17 cellular contexts compared by ENCODE assay signal in the genomic region with DNA sequence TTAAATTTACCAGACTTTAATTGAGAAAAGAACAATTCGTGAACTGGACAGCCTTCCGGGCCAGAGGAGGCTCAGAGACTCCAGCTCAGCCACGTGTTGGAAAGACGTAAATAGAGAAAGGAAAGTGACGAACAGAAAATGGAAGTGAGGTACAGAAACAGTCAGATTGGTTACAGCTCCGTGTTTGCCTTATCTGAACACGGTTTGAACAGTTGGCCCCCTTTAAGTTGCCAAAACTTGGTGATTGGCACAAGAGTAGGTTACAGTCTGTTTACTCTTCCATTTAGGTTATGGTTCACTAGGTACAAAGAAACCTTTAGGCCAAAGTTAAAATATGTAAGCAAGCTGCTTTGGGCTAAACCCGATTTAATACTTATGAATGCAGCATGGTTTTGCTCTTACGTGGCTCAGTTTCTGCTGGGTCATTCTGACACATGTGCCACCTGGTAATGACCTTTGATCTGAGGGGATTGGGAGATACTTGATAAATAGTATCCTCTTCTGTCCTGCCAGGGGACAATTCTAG.
DNase-seq lines count a peak whose midpoint lies in the region; ATAC-seq and TF ChIP-seq lines count a peak whose summit lies in the region.
"Had no signal": no experiment of that assay in that cellular context is flagged by ENCODE, and none has a peak within 500 bp of the region (broad histone marks: within the 10 kb centered on the region; RNA-seq: fewer than 3 reads in every experiment).

No MANE protein-coding gene starts in this region.

- no peak overlapping the region for H3K27ac Mint-ChIP-seq in natural killer cell
- H3K27ac Mint-ChIP-seq: activated naive CD8-positive, alpha-beta T cell treated with anti-CD3 and anti-CD28 coated beads, Interleukin-2, amount 10 ng/mL, durations not matched to agents 7 days and 5 days had no signal

- no peaks in the 10 kb centered on the region for H4K20me1 ChIP-seq in BLaER1 treated with 17β-estradiol and CSF1 and Interleukin-3, amounts not matched to agents 10 nM and 100 nM
- no peaks in the 10 kb centered on the region for H4K20me1 ChIP-seq in PC-3 (ENCODE audit: low read length)

- peaks cover 0 to 8% (median 3%) of the 10 kb centered on the region in 11 experiments; a peak in 13 of 22 replicates for H3K9me3 ChIP-seq in BLaER1 treated with 17β-estradiol and CSF1 and Interleukin-3, amounts not matched to agents 10 nM and 100 nM (replicated peaks in 1 of 11)
- 0 out of 2 replicates have a peak, but pooled peaks cover 3% of the 10 kb centered on the region for H3K9me3 ChIP-seq in PC-3 (ENCODE audit: low read length)
- no peaks in the 10 kb centered on the region for H3K9me3 ChIP-seq in thyroid gland
- H3K9me3 ChIP-seq: vagina had no signal

- CTCF ChIA-PET in PC-3 (lab: Charles Lee) = no interaction called here

- H2AFZ ChIP-seq in PC-3 (ENCODE audit: low read length) = peak overlapping the region; percentile 48

- H3K36me3 ChIP-seq in BLaER1 treated with 17β-estradiol and CSF1 and Interleukin-3, amounts not matched to agents 10 nM and 100 nM = no peaks in the 10 kb centered on the region
- H3K36me3 ChIP-seq in PC-3 (ENCODE audit: low read depth, low read length) = no peaks in the 10 kb centered on the region
- H3K36me3 ChIP-seq in thyroid gland = no peaks in the 10 kb centered on the region
- H3K36me3 ChIP-seq: vagina had no signal

- H3K9me3 Mint-ChIP-seq in natural killer cell = no peaks in the 10 kb centered on the region
- H3K9me3 Mint-ChIP-seq: activated naive CD8-positive, alpha-beta T cell treated with anti-CD3 and anti-CD28 coated beads, Interleukin-2, amount 10 ng/mL, durations not matched to agents 7 days and 5 days; central memory CD8-positive, alpha-beta T cell had no signal

- DNase-seq in PC-3 (peak; percentile 22), natural killer cell (no peak), thyroid gland (no peak), T1000 (lab: John Stamatoyannopoulos, UW) (no peak)
- DNase-seq: activated naive CD8-positive, alpha-beta T cell treated with anti-CD3 and anti-CD28 coated beads, Interleukin-2, amount 10 ng/mL, durations not matched to agents 7 days and 5 days; glutamatergic neuron; kidney; NCI-H69; T-helper 9 cell had no signal

- TF ChIP-seq POLR2A in thyroid gland (IDR thresholded peaks at IDR 0.05) = no peak

- peak overlapping the region in 7 of 11 experiments; percentile 2 to 35 (median 13); a peak in 9 of 22 replicates for H3K4me2 ChIP-seq in BLaER1 treated with 17β-estradiol and CSF1 and Interleukin-3, amounts not matched to agents 10 nM and 100 nM
- no peak overlapping the region for H3K4me2 ChIP-seq in PC-3 (ENCODE audit: low read length)

- WGBS in thyroid gland, 2 donors = 73 to 83% methylated on average over 9 of the region's 9 CpGs

- no peaks in the 10 kb centered on the region for H3K79me2 ChIP-seq in PC-3 (ENCODE audit: low read length)

- H3K27me3 Mint-ChIP-seq in natural killer cell (ENCODE audit: low read depth in 2 of 2) = peaks cover 4 to 16% of the 10 kb centered on the region in 2 donors
- H3K27me3 Mint-ChIP-seq: activated naive CD8-positive, alpha-beta T cell treated with anti-CD3 and anti-CD28 coated beads, Interleukin-2, amount 10 ng/mL, durations not matched to agents 7 days and 5 days; central memory CD8-positive, alpha-beta T cell had no signal

- no peaks in the 10 kb centered on the region for H3K27me3 ChIP-seq in BLaER1 treated with 17β-estradiol and CSF1 and Interleukin-3, amounts not matched to agents 10 nM and 100 nM
- H3K27me3 ChIP-seq in PC-3 (ENCODE audit: low read length) (no peaks in the 10 kb centered on the region), thyroid gland (no peaks in the 10 kb centered on the region)
- H3K27me3 ChIP-seq: vagina had no signal

- intact Hi-C loops in PC-3 (cut with micrococcal nuclease) = no loop called here
- intact Hi-C loops in natural killer cell (cut with micrococcal nuclease) = no loop called here
- intact Hi-C loops in thyroid gland (cut with DNase I) = no loop called here

- no peaks in the 10 kb centered on the region for H3K36me3 Mint-ChIP-seq in natural killer cell
- H3K36me3 Mint-ChIP-seq: activated naive CD8-positive, alpha-beta T cell treated with anti-CD3 and anti-CD28 coated beads, Interleukin-2, amount 10 ng/mL, durations not matched to agents 7 days and 5 days had no signal

- no peaks in the 10 kb centered on the region for H3F3A ChIP-seq in PC-3 (ENCODE audit: low read length, unreplicated experiment)

- peaks cover 0 to 23% (median 10%) of the 10 kb centered on the region in 10 experiments; a peak in 14 of 20 replicates for H3K4me1 ChIP-seq in BLaER1 treated with 17β-estradiol and CSF1 and Interleukin-3, amounts not matched to agents 10 nM and 100 nM
- peaks cover 26% of the 10 kb centered on the region for H3K4me1 ChIP-seq in PC-3 (ENCODE audit: insufficient read depth, low read length)
- H3K4me1 ChIP-seq in thyroid gland = peaks cover 0 to 5% of the 10 kb centered on the region in 2 donors

- peak; percentile 63 for ATAC-seq in GM19043 (IDR thresholded peaks at IDR 0.05; ENCODE audit: low read depth, unreplicated experiment)
- ATAC-seq in HG02884 (IDR thresholded peaks at IDR 0.05; ENCODE audit: unreplicated experiment) = peak; percentile 86
- no peak for ATAC-seq in PC-3
- ATAC-seq in natural killer cell = no peak
- ATAC-seq in GM18909 (IDR thresholded peaks at IDR 0.05; ENCODE audit: poor library complexity, unreplicated experiment) = no peak
- ATAC-seq: Right ventricle myocardium inferior had no signal

- no peak overlapping the region for H3K9ac ChIP-seq in BLaER1 treated with 17β-estradiol and CSF1 and Interleukin-3, amounts not matched to agents 10 nM and 100 nM
- H3K9ac ChIP-seq in PC-3 (ENCODE audit: low read length) = no peak overlapping the region

- H3K27ac ChIP-seq in BLaER1 treated with 17β-estradiol and CSF1 and Interleukin-3, amounts not matched to agents 10 nM and 100 nM = no peak overlapping the region
- H3K27ac ChIP-seq in PC-3 (ENCODE audit: low read length) = no peak overlapping the region
- no peak overlapping the region for H3K27ac ChIP-seq in thyroid gland
- H3K27ac ChIP-seq: epithelial cell of prostate, vagina had no signal

- no peak overlapping the region for H3K4me3 Mint-ChIP-seq in natural killer cell
- H3K4me3 Mint-ChIP-seq: activated naive CD8-positive, alpha-beta T cell treated with anti-CD3 and anti-CD28 coated beads, Interleukin-2, amount 10 ng/mL, durations not matched to agents 7 days and 5 days; central memory CD8-positive, alpha-beta T cell had no signal

- no peak for TF ChIP-seq CTCF in PC-3 (conservative IDR thresholded peaks at IDR 0.05; ENCODE audit: low read depth, low read length)
- no peak for TF ChIP-seq CTCF in natural killer cell (IDR thresholded peaks at IDR 0.05)
- no peak for TF ChIP-seq CTCF in thyroid gland (IDR thresholded peaks at IDR 0.05)

- H3K9me2 ChIP-seq in PC-3 (replicated peaks; ENCODE audit: low read length) = no peaks in the 10 kb centered on the region

- no TSS peak for BruUV-seq in PC-3 (replicated peaks; lab: Mats Ljungman, UMichigan)

- no peak overlapping the region for H3K4me3 ChIP-seq in BLaER1 treated with 17β-estradiol and CSF1 and Interleukin-3, amounts not matched to agents 10 nM and 100 nM
- H3K4me3 ChIP-seq in PC-3 (ENCODE audit: low read length) (no peak overlapping the region), thyroid gland (replicated peaks in 1 of 3) (no peak overlapping the region)
- H3K4me3 ChIP-seq: vagina had no signal

- H3K4me1 Mint-ChIP-seq in natural killer cell = no peaks in the 10 kb centered on the region
- H3K4me1 Mint-ChIP-seq: activated naive CD8-positive, alpha-beta T cell treated with anti-CD3 and anti-CD28 coated beads, Interleukin-2, amount 10 ng/mL, durations not matched to agents 7 days and 5 days; central memory CD8-positive, alpha-beta T cell had no signal

- POLR2A ChIA-PET in PC-3 (lab: Charles Lee; ENCODE audit: unreplicated experiment) = no interaction called here

Comparison
In these comparisons a context has a peak if more than half of its experiments do, and no peak if none do; other contexts are left out.
1. ATAC-seq: peak in GM19043 (single experiment) and HG02884 (single experiment); none in PC-3 (single experiment), natural killer cell (0 of 3) and GM18909 (single experiment).